ENCODE assay signal across 18 cellular contexts in the genomic region with DNA sequence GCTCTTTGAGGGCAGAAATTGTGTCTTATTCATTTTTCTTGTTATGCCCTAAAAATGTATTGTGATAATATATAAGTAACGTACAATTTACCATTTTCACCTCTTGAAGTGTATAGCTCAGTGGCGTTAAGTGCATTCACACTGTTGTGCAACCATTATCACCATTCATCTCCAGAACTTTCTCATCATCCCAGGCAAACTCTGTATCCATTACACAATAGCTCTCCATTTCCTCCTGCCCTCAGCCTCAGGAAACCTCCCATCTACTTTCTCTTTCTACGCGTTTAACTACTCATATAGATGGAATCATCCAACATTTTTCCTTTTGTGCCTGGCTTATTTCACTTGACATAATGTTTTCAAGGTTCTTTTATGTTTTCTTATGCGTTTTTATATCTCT.
"Had no signal": no experiment of that assay in that cellular context is flagged by ENCODE, and none has a peak within 500 bp of the region (broad histone marks: within the 10 kb centered on the region; RNA-seq: fewer than 3 reads in every experiment).

No MANE protein-coding gene starts in this region.

- FAIRE-seq: endometrium, frontal cortex, islet of Langerhans, pancreas, urothelium cell line had no signal

- ATAC-seq: heart left ventricle, pancreas, right cardiac atrium had no signal

- H3K27ac ChIP-seq: epithelial cell of prostate, esophagus muscularis mucosa, heart left ventricle, pancreas had no signal

- H3K9me3 ChIP-seq: pancreas had no signal

- H3K4me1 ChIP-seq: esophagus muscularis mucosa, heart left ventricle, pancreas had no signal

- DNase-seq: effector memory CD4-positive, alpha-beta T cell; heart left ventricle; hypothalamus; kidney glomerular epithelial cell; mesendoderm; naive B cell; occipital lobe; pancreas; right cardiac atrium; stimulated activated CD4-positive, alpha-beta T cell treated with anti-CD3 and anti-CD28 coated beads, Interleukin-2, amount 100 ng/mL, for 48 hours; stimulated activated naive CD4-positive, alpha-beta T cell treated with Interleukin-2 at 50 U/mL for 16 hours had no signal

- H3K4me2 ChIP-seq: smooth muscle cell had no signal

- H3K36me3 ChIP-seq: esophagus muscularis mucosa, heart left ventricle, pancreas had no signal

- H3K4me3 ChIP-seq: esophagus muscularis mucosa, heart left ventricle, pancreas, smooth muscle cell had no signal

- H3K27me3 ChIP-seq: esophagus muscularis mucosa, pancreas had no signal
